Comparison of ENCODE assay signal across 8 cellular contexts in genomic region chr19:41927810-41928192, GRCh38. TPM values are rescaled to one million over a fixed set of nuclear protein-coding genes. Genes with fewer than 3 reads are reported as not detected.
DNase-seq lines count a peak whose midpoint lies in the region; ATAC-seq and TF ChIP-seq lines count a peak whose summit lies in the region.

No MANE protein-coding gene starts in this region.

- H3K9me3 ChIP-seq in IMR-90 (ENCODE audit: control insufficient read depth, insufficient read depth, low read length) (peaks cover 3% of the 10 kb centered on the region; the same call in 1 of the 2 replicates), mammary epithelial cell (replicated peaks; ENCODE audit: insufficient read depth, low read length) (no peaks in the 10 kb centered on the region), mucosa of rectum (ENCODE audit: control insufficient read depth in 2 of 2, low read length in 2 of 2) (no peaks in the 10 kb centered on the region), thyroid gland (no peaks in the 10 kb centered on the region)

- H3K79me1 ChIP-seq in IMR-90 (ENCODE audit: low read depth in 1 of 2, low read length in 2 of 2): no peaks in the 10 kb centered on the region

- no peak overlapping the region for H3K18ac ChIP-seq in IMR-90 (ENCODE audit: low read depth, low read length)

- H3K27me3 ChIP-seq in IMR-90 (ENCODE audit: control insufficient read depth, insufficient read depth, low read length): peaks cover 87% of the 10 kb centered on the region
- H3K27me3 ChIP-seq in mammary epithelial cell (ENCODE audit: insufficient read depth, low read length): peaks cover 28% of the 10 kb centered on the region
- peaks cover 30 to 33% of the 10 kb centered on the region in 2 donors for H3K27me3 ChIP-seq in mucosa of rectum (ENCODE audit: control insufficient read depth in 2 of 2, insufficient read depth in 2 of 2, low read length in 2 of 2)
- peaks cover 41% of the 10 kb centered on the region for H3K27me3 ChIP-seq in thyroid gland

- BruUV-seq in IMR-90 (replicated peaks; lab: Mats Ljungman, UMichigan) (no TSS peak), mammary epithelial cell (replicated peaks; lab: Mats Ljungman, UMichigan) (no TSS peak)

- H2AK5ac ChIP-seq in IMR-90 (ENCODE audit: low read depth, low read length): no peak overlapping the region

- H3K36me3 ChIP-seq in IMR-90 (ENCODE audit: control insufficient read depth, insufficient read depth, low read length): no peaks in the 10 kb centered on the region
- H3K36me3 ChIP-seq in mammary epithelial cell (ENCODE audit: insufficient read depth, low read length): no peaks in the 10 kb centered on the region
- no peaks in the 10 kb centered on the region for H3K36me3 ChIP-seq in mucosa of rectum (ENCODE audit: control insufficient read depth in 2 of 2, insufficient read depth in 2 of 2, low read length in 2 of 2)
- H3K36me3 ChIP-seq in thyroid gland: no peaks in the 10 kb centered on the region

- H4K20me1 ChIP-seq in IMR-90 (ENCODE audit: insufficient read depth, low read length) (peaks cover 26% of the 10 kb centered on the region), mammary epithelial cell (ENCODE audit: insufficient read depth, low read length) (no peaks in the 10 kb centered on the region)

- POLR2A ChIA-PET in IMR-90 (lab: Charles Lee; ENCODE audit: unreplicated experiment): no interaction called here

- H3K9me1 ChIP-seq in IMR-90 (ENCODE audit: insufficient read depth, low read length): no peaks in the 10 kb centered on the region; the same call in 1 of the 2 replicates

- H2AK9ac ChIP-seq in IMR-90 (replicated peaks; ENCODE audit: low read depth, low read length, poor library complexity): no peak overlapping the region

- H2BK5ac ChIP-seq in IMR-90 (ENCODE audit: low read depth, low read length, poor library complexity, severe bottlenecking): no peak overlapping the region

- H3K14ac ChIP-seq in IMR-90 (replicated peaks; ENCODE audit: low read depth, low read length): no peak overlapping the region

- H2BK120ac ChIP-seq in IMR-90 (ENCODE audit: low read depth, low read length): no peak overlapping the region

- WGBS in IMR-90 (ENCODE audit: extremely low coverage in 2 of 2, insufficient read length in 1 of 2), 2 experiments: 0% methylated on average over 1 of the region's 36 CpGs; no CpG with 5 or more reads in 1 of the 2 experiments
- WGBS in mammary epithelial cell (ENCODE audit: low coverage, missing lambda C conversion rate): no CpG with 5 or more reads among the region's 36 CpGs
- WGBS in thyroid gland, 2 donors: 3 to 5% methylated on average over 18 to 21 of the region's 36 CpGs

- peak overlapping the region; percentile 95 for H3K4me2 ChIP-seq in IMR-90 (ENCODE audit: low read depth, low read length)
- H3K4me2 ChIP-seq in mammary epithelial cell (ENCODE audit: insufficient read depth, low read depth, low read length): peak overlapping the region; percentile 76

- H3K56ac ChIP-seq in IMR-90 (ENCODE audit: extremely low read depth, insufficient read depth, low read length): no peak overlapping the region

- H3K4ac ChIP-seq in IMR-90 (ENCODE audit: low read depth, low read length): no peak overlapping the region

- H4K8ac ChIP-seq in IMR-90 (ENCODE audit: low read depth in 2 of 2, low read length in 2 of 2): no peak overlapping the region

- H2BK15ac ChIP-seq in IMR-90 (ENCODE audit: low read depth, low read length): no peak overlapping the region

- peak overlapping the region; percentile 89 for H2AFZ ChIP-seq in IMR-90 (replicated peaks; ENCODE audit: low read length, poor library complexity)
- H2AFZ ChIP-seq in mammary epithelial cell (ENCODE audit: low read depth, low read length): peak overlapping the region; percentile 71

- CTCF ChIA-PET in IMR-90 (lab: Yijun Ruan, JAX): no interaction called here
- CTCF ChIA-PET in mammary epithelial cell (lab: Charles Lee; ENCODE audit: low non-redundant PET): no interaction called here

- H4K91ac ChIP-seq in IMR-90 (ENCODE audit: insufficient read depth, low read depth, low read length): no peak overlapping the region

- no peak overlapping the region for H3K27ac ChIP-seq in IMR-90 (ENCODE audit: insufficient read depth, low read length)
- H3K27ac ChIP-seq in mammary epithelial cell (ENCODE audit: insufficient read depth, low read depth, low read length): no peak overlapping the region
- H3K27ac ChIP-seq in mucosa of rectum (ENCODE audit: low read depth in 2 of 2, low read length in 2 of 2): peak overlapping the region in 1 of 2 donors; percentile 38
- H3K27ac ChIP-seq in thyroid gland: no peak overlapping the region

- H3K23ac ChIP-seq in IMR-90 (ENCODE audit: low read depth, low read length): no peak overlapping the region

- H3K4me3 ChIP-seq in AG09309 (ENCODE audit: control insufficient read depth, low read depth, low read length) (peak overlapping the region; percentile 22), IMR-90 (ENCODE audit: insufficient read depth, low read depth, low read length) (peak overlapping the region; percentile 43), mammary epithelial cell (replicated peaks in 1 of 3; ENCODE audit: insufficient read depth in 1 of 3, low read depth in 2 of 3, low read length in 3 of 3) (peak overlapping the region in 1 of 3 experiments; percentile 28), mucosa of rectum (ENCODE audit: low read length in 2 of 2) (peak overlapping the region; percentile 72 to 74), thyroid gland (replicated peaks in 1 of 3) (peak overlapping the region in 1 of 3 donors; percentile 23)

- TF ChIP-seq POLR2A in IMR-90 (IDR thresholded peaks at IDR 0.05; ENCODE audit: low read depth, low read length) (no peak), thyroid gland (IDR thresholded peaks at IDR 0.05) (no peak)

- no peak overlapping the region for H2BK20ac ChIP-seq in IMR-90 (ENCODE audit: low read depth, low read length)

- H3K9ac ChIP-seq in IMR-90 (ENCODE audit: low read depth, low read length) (no peak overlapping the region), mammary epithelial cell (ENCODE audit: insufficient read depth, low read length) (no peak overlapping the region), mucosa of rectum (ENCODE audit: low read depth in 1 of 2, low read length in 2 of 2) (peak overlapping the region in 1 of 2 donors; percentile 47)

- in situ Hi-C loops in IMR-90 (cut with MboI; ENCODE audit: low sequenced_read_pairs) (no loop called here), mammary epithelial cell (cut with MboI; ENCODE audit: low sequenced_read_pairs in 2 of 2) (no loop called here)

- H3K79me2 ChIP-seq in mammary epithelial cell (ENCODE audit: insufficient read depth, low read length): no peaks in the 10 kb centered on the region

- TF ChIP-seq RAD21 in IMR-90 (IDR thresholded peaks at IDR 0.05; ENCODE audit: low read length): no peak

- H4K5ac ChIP-seq in IMR-90 (ENCODE audit: low read depth, low read length): no peak overlapping the region

- dilution Hi-C loops in IMR-90 (cut with HindIII; ENCODE audit: low sequenced_read_pairs, unreplicated experiment): no loop called here
- dilution Hi-C loops in mammary epithelial cell (cut with HindIII; ENCODE audit: low sequenced_read_pairs): no loop called here

- peaks cover 6% of the 10 kb centered on the region for H3K4me1 ChIP-seq in IMR-90 (ENCODE audit: control insufficient read depth, insufficient read depth, low read length)
- H3K4me1 ChIP-seq in mammary epithelial cell (ENCODE audit: insufficient read depth, low read length): no peaks in the 10 kb centered on the region
- peaks cover 9 to 11% of the 10 kb centered on the region in 2 donors for H3K4me1 ChIP-seq in mucosa of rectum (ENCODE audit: control insufficient read depth in 2 of 2, insufficient read depth in 2 of 2, low read length in 2 of 2)
- H3K4me1 ChIP-seq in thyroid gland: peaks cover 9 to 16% of the 10 kb centered on the region in 2 donors

- DNase-seq in AG09309 (ENCODE audit: low read depth): no peak
- DNase-seq in IMR-90: no peak
- no peak for DNase-seq in mammary epithelial cell
- no peak for DNase-seq in thyroid gland
- no peak for DNase-seq in EL
- no peak for DNase-seq in stimulated activated CD4-positive, alpha-beta T cell treated with anti-CD3 and anti-CD28 coated beads, Interleukin-12 subunit alpha, Interleukin-12 subunit beta, amount 100 ng/mL, for 4 hours

- intact Hi-C loops in IMR-90 (cut with micrococcal nuclease): no loop called here
- intact Hi-C loops in mammary epithelial cell (cut with micrococcal nuclease): loop anchor here (2.0 kb wide), 1 partner anchor 39 kb away; no protein-coding TSS in a partner anchor
- intact Hi-C loops in thyroid gland (cut with DNase I): no loop called here

- no peak for TF ChIP-seq CTCF in AG09309 (IDR thresholded peaks at IDR 0.05; ENCODE audit: control insufficient read depth, insufficient read depth, low read depth, low read length, missing control alignments)
- TF ChIP-seq CTCF in IMR-90 (conservative IDR thresholded peaks at IDR 0.05; ENCODE audit: low read depth, low read length): no peak
- TF ChIP-seq CTCF in mammary epithelial cell (conservative IDR thresholded peaks at IDR 0.05 in 1 of 2, IDR thresholded peaks at IDR 0.05 in 1 of 2; ENCODE audit: extremely low read depth in 1 of 2, insufficient read depth in 1 of 2, low read depth in 1 of 2, low read length in 2 of 2): no peak
- no peak for TF ChIP-seq CTCF in thyroid gland (IDR thresholded peaks at IDR 0.05)

- ATAC-seq in IMR-90 (ENCODE audit: low read depth): peak; percentile 41
- no peak for ATAC-seq in HG02840 (IDR thresholded peaks at IDR 0.05; ENCODE audit: low FRiP score, unreplicated experiment)

RNA-seq across cellular contexts. Expression of gene ERFL, which starts 0.4 kb away (rescaled TPM):
- total RNA-seq in IMR-90 (2012; rRNA removed): not detected in 2 replicates
- 0.09 TPM in 1 of 2 replicates, not detected in the other for polyA plus RNA-seq in IMR-90 (2012; rRNA removed)
- polyA plus RNA-seq in IMR-90 (2012; cell fraction: cytosol; rRNA removed): 0.02 and 0.08 TPM in 2 replicates
- polyA plus RNA-seq in IMR-90 (2012; cell fraction: nucleus; rRNA removed; ENCODE audit: low replicate concordance): 0.26 and 0.53 TPM in 2 replicates
- total RNA-seq in mammary epithelial cell: not detected
- polyA plus RNA-seq in mammary epithelial cell: 0.03 TPM
- polyA minus RNA-seq in mammary epithelial cell: not detected
- total RNA-seq in thyroid gland: under 1 TPM in 1 of 4 donors, not detected in 3; 0.24 TPM

RNA-seq across cellular contexts. Expression of gene RABAC1, which starts 31.3 kb away (rescaled TPM):
- total RNA-seq in IMR-90 (2012; rRNA removed): 117 and 145 TPM in 2 replicates
- polyA plus RNA-seq in IMR-90 (2012; rRNA removed): 276 and 320 TPM in 2 replicates
- polyA plus RNA-seq in IMR-90 (2012; cell fraction: cytosol; rRNA removed): 632 and 774 TPM in 2 replicates
- polyA plus RNA-seq in IMR-90 (2012; cell fraction: nucleus; rRNA removed; ENCODE audit: low replicate concordance): 305 and 429 TPM in 2 replicates
- total RNA-seq in mammary epithelial cell: 100 to 1,000 TPM in 1 of 2 donors, 10 to 100 TPM in 1; 74.8 to 154 TPM
- 154 TPM for polyA plus RNA-seq in mammary epithelial cell
- polyA minus RNA-seq in mammary epithelial cell: 102 TPM
- total RNA-seq in thyroid gland: 100 to 1,000 TPM; 138 to 359 (median 241) TPM

RNA-seq across cellular contexts. Expression of gene ARHGEF1, which starts 44.8 kb away (rescaled TPM):
- total RNA-seq in IMR-90 (2012; rRNA removed) (11.5 and 12.5 TPM in 2 replicates), mammary epithelial cell (100 to 1,000 TPM in 1 of 2 donors, 10 to 100 TPM in 1; 45.5 to 121 TPM), thyroid gland (10 to 100 TPM; 34.5 to 52.6 (median 42.9) TPM)
- polyA plus RNA-seq in IMR-90 (2012; rRNA removed) (47.1 and 51.2 TPM in 2 replicates), mammary epithelial cell (76.4 TPM)
- polyA plus RNA-seq in IMR-90 (2012; cell fraction: cytosol; rRNA removed): 42.5 and 58.8 TPM in 2 replicates
- polyA plus RNA-seq in IMR-90 (2012; cell fraction: nucleus; rRNA removed; ENCODE audit: low replicate concordance): 228 and 380 TPM in 2 replicates
- polyA minus RNA-seq in mammary epithelial cell: 53.0 TPM

RNA-seq across cellular contexts. Expression of gene CD79A, which starts 50.7 kb away (rescaled TPM):
- total RNA-seq in IMR-90 (2012; rRNA removed): not detected in 2 replicates
- 0.19 and 0.24 TPM in 2 replicates for polyA plus RNA-seq in IMR-90 (2012; rRNA removed)
- polyA plus RNA-seq in IMR-90 (2012; cell fraction: cytosol; rRNA removed): 0.10 and 0.37 TPM in 2 replicates
- 0.06 and 0.25 TPM in 2 replicates for polyA plus RNA-seq in IMR-90 (2012; cell fraction: nucleus; rRNA removed; ENCODE audit: low replicate concordance)
- total RNA-seq in mammary epithelial cell: under 1 TPM in 1 of 2 donors, not detected in 1; 0.40 TPM
- 0.08 TPM for polyA plus RNA-seq in mammary epithelial cell
- not detected for polyA minus RNA-seq in mammary epithelial cell
- 1 to 10 TPM in 1 of 4 donors, under 1 TPM in 1, not detected in 2; 0.22 to 1.5 TPM for total RNA-seq in thyroid gland
